Comparison of ENCODE assay signal across 30 cellular contexts in genomic region chr4:58192217-58192616, GRCh38.
"Had no signal": no experiment of that assay in that cellular context is flagged by ENCODE, and none has a peak within 500 bp of the region (broad histone marks: within the 10 kb centered on the region; RNA-seq: fewer than 3 reads in every experiment).

No MANE protein-coding gene starts in this region.

- H3K9me2 ChIP-seq: SK-N-SH had no signal

- H3K9ac ChIP-seq: SK-N-SH had no signal

- H3K4me2 ChIP-seq: SK-N-SH had no signal

- DNase-seq: activated CD4-positive, alpha-beta T cell treated with anti-CD3 and anti-CD28 coated beads for 36 hours; activated CD4-positive, alpha-beta T cell treated with anti-CD3 and anti-CD28 coated beads, Interleukin-2, amount 10 ng/mL, durations not matched to agents 7 days and 5 days; activated CD4-positive, alpha-beta T cell treated with anti-CD3 and anti-CD28 coated beads, Interleukin-2, amount 50 U/mL, for 48 hours; activated CD8-positive, alpha-beta T cell treated with anti-CD3 and anti-CD28 coated beads, Interleukin-2, amount 10 ng/mL, durations not matched to agents 7 days and 5 days; activated gamma-delta T cell; activated naive CD4-positive, alpha-beta T cell treated with Interleukin-2 at 50 U/mL for 16 hours; activated naive CD8-positive, alpha-beta T cell treated with anti-CD3 and anti-CD28 coated beads, Interleukin-2, amount 10 ng/mL, durations not matched to agents 7 days and 5 days; activated T-cell treated with anti-CD3 and anti-CD28 coated beads, Interleukin-2, amount 50 U/mL, for 24 hours; amygdala; NCI-H1105; NCI-H1436; NCI-H1694; NCI-H2029; NCI-H510A; NCI-H526; NCI-H748 treated with DMSO at 0.1 percent for 48 hours; NK-92 treated with Interleukin-12 subunit alpha and Interleukin-12 subunit beta, amount 100 ng/mL, for 24 hours; PC-3; Peyer's patch; RPMI8226; SHP77 treated with DMSO at 0.1 percent for 48 hours; SK-N-SH had no signal

- H3K4me1 ChIP-seq: ascending aorta, Peyer's patch, SJSA1 had no signal

- H3K27me3 ChIP-seq: ascending aorta, Peyer's patch, SJSA1 had no signal

- H3K4me3 ChIP-seq: ascending aorta, Peyer's patch, SJSA1 had no signal

- H3K27ac Mint-ChIP-seq: activated CD4-positive, alpha-beta T cell treated with anti-CD3 and anti-CD28 coated beads for 36 hours; activated CD4-positive, alpha-beta T cell treated with anti-CD3 and anti-CD28 coated beads, Interleukin-2, amount 10 ng/mL, durations not matched to agents 7 days and 5 days; activated CD8-positive, alpha-beta T cell treated with anti-CD3 and anti-CD28 coated beads, Interleukin-2, amount 10 ng/mL, durations not matched to agents 7 days and 5 days; activated naive CD8-positive, alpha-beta T cell treated with anti-CD3 and anti-CD28 coated beads, Interleukin-2, amount 10 ng/mL, durations not matched to agents 7 days and 5 days; activated T-cell treated with anti-CD3 and anti-CD28 coated beads, Interleukin-2, amount 50 U/mL, for 24 hours; activated T-helper 2 cell treated with anti-CD3 and anti-CD28 coated beads, Interferon-gamma antibody, Interleukin-2, Interleukin-4, amounts not matched to agents 10 μg/mL and 5 μg/mL and 100 μg/mL, durations not matched to agents 14 hours and 24 hours and 36 hours; T-helper 1 cell treated with Interleukin-12 subunit alpha and Interleukin-12 subunit beta and Interleukin-4 antibody, amounts not matched to agents 30 μg/mL and 1 μg/mL, for 36 hours; T-helper 2 cell treated with Interferon-gamma antibody and Interleukin-4, amounts not matched to agents 5 μg/mL and 100 μg/mL, for 36 hours; WTC11 had no signal

- ATAC-seq: activated CD4-positive, alpha-beta T cell treated with anti-CD3 and anti-CD28 coated beads for 36 hours; activated CD4-positive, CD25-positive, alpha-beta regulatory T cell treated with anti-CD3 and anti-CD28 coated beads, Interleukin-2, amount 50 U/mL, for 24 hours; activated CD8-positive, alpha-beta T cell treated with anti-CD3 and anti-CD28 coated beads, Interleukin-2, amount 10 ng/mL, durations not matched to agents 7 days and 5 days; PC-3; WTC11 had no signal

- H3K27me3 Mint-ChIP-seq: activated CD4-positive, alpha-beta T cell treated with anti-CD3 and anti-CD28 coated beads for 36 hours; activated CD4-positive, alpha-beta T cell treated with anti-CD3 and anti-CD28 coated beads, Interleukin-2, amount 10 ng/mL, durations not matched to agents 7 days and 5 days; activated naive CD4-positive, alpha-beta T cell treated with anti-CD3 and anti-CD28 coated beads, Interleukin-2, amount 50 U/mL, for 24 hours; activated naive CD8-positive, alpha-beta T cell treated with anti-CD3 and anti-CD28 coated beads, Interleukin-2, amount 10 ng/mL, durations not matched to agents 7 days and 5 days; activated T-cell treated with anti-CD3 and anti-CD28 coated beads, Interleukin-2, amount 50 U/mL, for 24 hours had no signal

- H3K9me3 ChIP-seq: ascending aorta, Peyer's patch, SJSA1, SK-N-SH had no signal

- H3K4me3 Mint-ChIP-seq: activated CD4-positive, alpha-beta T cell treated with anti-CD3 and anti-CD28 coated beads for 36 hours; activated CD4-positive, alpha-beta T cell treated with anti-CD3 and anti-CD28 coated beads, Interleukin-2, amount 10 ng/mL, durations not matched to agents 7 days and 5 days; activated CD8-positive, alpha-beta T cell treated with anti-CD3 and anti-CD28 coated beads, Interleukin-2, amount 10 ng/mL, durations not matched to agents 7 days and 5 days; activated naive CD4-positive, alpha-beta T cell treated with anti-CD3 and anti-CD28 coated beads, Interleukin-2, amount 50 U/mL, for 24 hours; activated naive CD8-positive, alpha-beta T cell treated with anti-CD3 and anti-CD28 coated beads, Interleukin-2, amount 10 ng/mL, durations not matched to agents 7 days and 5 days; activated T-cell treated with anti-CD3 and anti-CD28 coated beads, Interleukin-2, amount 50 U/mL, for 24 hours; T-helper 1 cell treated with Interleukin-12 subunit alpha and Interleukin-12 subunit beta and Interleukin-4 antibody, amounts not matched to agents 30 μg/mL and 1 μg/mL, for 36 hours; T-helper 2 cell treated with Interferon-gamma antibody and Interleukin-4, amounts not matched to agents 5 μg/mL and 100 μg/mL, for 36 hours; WTC11 had no signal

- H3K36me3 ChIP-seq: ascending aorta, Peyer's patch, SJSA1 had no signal

- H3K27ac ChIP-seq: ascending aorta, Peyer's patch, SJSA1 had no signal

- H3K4me1 Mint-ChIP-seq: activated CD4-positive, alpha-beta T cell treated with anti-CD3 and anti-CD28 coated beads for 36 hours; activated CD4-positive, alpha-beta T cell treated with anti-CD3 and anti-CD28 coated beads, Interleukin-2, amount 10 ng/mL, durations not matched to agents 7 days and 5 days; activated naive CD4-positive, alpha-beta T cell treated with anti-CD3 and anti-CD28 coated beads, Interleukin-2, amount 50 U/mL, for 24 hours; activated naive CD8-positive, alpha-beta T cell treated with anti-CD3 and anti-CD28 coated beads, Interleukin-2, amount 10 ng/mL, durations not matched to agents 7 days and 5 days had no signal

- H3K36me3 Mint-ChIP-seq: activated naive CD4-positive, alpha-beta T cell treated with anti-CD3 and anti-CD28 coated beads, Interleukin-2, amount 50 U/mL, for 24 hours; activated naive CD8-positive, alpha-beta T cell treated with anti-CD3 and anti-CD28 coated beads, Interleukin-2, amount 10 ng/mL, durations not matched to agents 7 days and 5 days had no signal
